22 cellular contexts compared by ENCODE assay signal in genomic region chr2:239903803-239904202, GRCh38.
DNase-seq lines count a peak whose midpoint lies in the region; ATAC-seq and TF ChIP-seq lines count a peak whose summit lies in the region.
"Had no signal": no experiment of that assay in that cellular context is flagged by ENCODE, and none has a peak within 500 bp of the region (broad histone marks: within the 10 kb centered on the region; RNA-seq: fewer than 3 reads in every experiment).

No MANE protein-coding gene starts in this region.

- H3K9me3 ChIP-seq in heart right ventricle: peaks cover 0 to 10% (median 0%) of the 10 kb centered on the region in 11 donors
- peaks cover 0 to 4% of the 10 kb centered on the region in 2 donors for H3K9me3 ChIP-seq in neuronal stem cell (replicated peaks in 1 of 2; ENCODE audit: control insufficient read depth in 2 of 2, insufficient read depth in 1 of 2, low read depth in 1 of 2, low read length in 2 of 2)
- H3K9me3 ChIP-seq in aorta (ENCODE audit: control insufficient read depth, low read length): no peaks in the 10 kb centered on the region
- H3K9me3 ChIP-seq in effector memory CD4-positive, alpha-beta T cell (ENCODE audit: control insufficient read depth, low read length): no peaks in the 10 kb centered on the region

- H3K9ac ChIP-seq in neuronal stem cell (ENCODE audit: low read depth, low read length, poor library complexity): no peak overlapping the region
- H3K9ac ChIP-seq: BLaER1 treated with 17β-estradiol and CSF1 and Interleukin-3, amounts not matched to agents 10 nM and 100 nM; GM23248 had no signal

- H3K9me3 Mint-ChIP-seq in activated T-cell treated with anti-CD3 and anti-CD28 coated beads, Interleukin-2, amount 50 U/mL, for 4 hours: no peaks in the 10 kb centered on the region

- ATAC-seq in Right ventricle myocardium superior (ENCODE audit: poor library complexity) (no peak), heart right ventricle (no peak), aorta (ENCODE audit: low FRiP score) (no peak)
- no peak for ATAC-seq in activated T-cell treated with anti-CD3 and anti-CD28 coated beads, Interleukin-2, amount 50 U/mL, for 4 hours

- H3K4ac ChIP-seq in neuronal stem cell (ENCODE audit: low read length): no peak overlapping the region

- no peaks in the 10 kb centered on the region for H3K79me1 ChIP-seq in neuronal stem cell (ENCODE audit: low read depth, low read length)

- H2BK15ac ChIP-seq in neuronal stem cell (ENCODE audit: low read length): no peak overlapping the region

- H2BK120ac ChIP-seq in neuronal stem cell (ENCODE audit: low read depth, low read length): peak overlapping the region; percentile 82

- no peak overlapping the region for H2BK12ac ChIP-seq in neuronal stem cell (ENCODE audit: low read length)

- H3K18ac ChIP-seq in neuronal stem cell (ENCODE audit: low read length): peak overlapping the region; percentile 41

- H3K36me3 ChIP-seq in heart right ventricle (no peaks in the 10 kb centered on the region), neuronal stem cell (replicated peaks in 1 of 2; ENCODE audit: control insufficient read depth in 2 of 2, insufficient read depth in 2 of 2, low read length in 2 of 2) (no peaks in the 10 kb centered on the region), aorta (ENCODE audit: control insufficient read depth in 1 of 2, insufficient read depth in 2 of 2, low read length in 1 of 2) (no peaks in the 10 kb centered on the region)
- H3K36me3 ChIP-seq in effector memory CD4-positive, alpha-beta T cell (ENCODE audit: control insufficient read depth, insufficient read depth, low read length): no peaks in the 10 kb centered on the region

- H3K14ac ChIP-seq in neuronal stem cell (ENCODE audit: low read length): peak overlapping the region; percentile 85

- no peak overlapping the region for H3K4me3 Mint-ChIP-seq in activated T-cell treated with anti-CD3 and anti-CD28 coated beads, Interleukin-2, amount 50 U/mL, for 4 hours
- H3K4me3 Mint-ChIP-seq: CD4-positive, alpha-beta memory T cell had no signal

- H4K91ac ChIP-seq in neuronal stem cell (ENCODE audit: low read depth, low read length, poor library complexity): no peak overlapping the region

- intact Hi-C loops in Right ventricle myocardium superior (cut with DNase I): no loop called here
- intact Hi-C loops in heart right ventricle (cut with DNase I): no loop called here
- intact Hi-C loops in aorta (cut with DNase I): no loop called here

- H3K4me1 Mint-ChIP-seq in activated T-cell treated with anti-CD3 and anti-CD28 coated beads, Interleukin-2, amount 50 U/mL, for 4 hours (ENCODE audit: low read depth): no peaks in the 10 kb centered on the region
- H3K4me1 Mint-ChIP-seq: CD4-positive, alpha-beta memory T cell had no signal

- H3K4me3 ChIP-seq in heart right ventricle (no peak overlapping the region), neuronal stem cell (ENCODE audit: low read length in 2 of 2) (no peak overlapping the region), aorta (ENCODE audit: low read length in 2 of 2) (no peak overlapping the region)
- no peak overlapping the region for H3K4me3 ChIP-seq in effector memory CD4-positive, alpha-beta T cell (ENCODE audit: insufficient read depth, low read depth, low read length, poor library complexity, severe bottlenecking)
- H3K4me3 ChIP-seq: BLaER1 treated with 17β-estradiol and CSF1 and Interleukin-3, amounts not matched to agents 10 nM and 100 nM; GM23248; PC-9 had no signal

- H3K4me1 ChIP-seq in heart right ventricle (no peaks in the 10 kb centered on the region), neuronal stem cell (ENCODE audit: control insufficient read depth in 2 of 2, insufficient read depth in 1 of 2, low read depth in 1 of 2, low read length in 2 of 2) (peaks cover 0 to 2% of the 10 kb centered on the region in 2 donors), aorta (ENCODE audit: control insufficient read depth in 1 of 2, insufficient read depth in 2 of 2, low read length in 2 of 2) (no peaks in the 10 kb centered on the region)
- no peaks in the 10 kb centered on the region for H3K4me1 ChIP-seq in effector memory CD4-positive, alpha-beta T cell (ENCODE audit: control insufficient read depth, insufficient read depth, low read length, poor library complexity, severe bottlenecking)

- H3K27ac ChIP-seq in heart right ventricle (no peak overlapping the region), neuronal stem cell (replicated peaks; ENCODE audit: low read length) (no peak overlapping the region), aorta (ENCODE audit: low read depth in 1 of 2, low read length in 2 of 2) (no peak overlapping the region)
- H3K27ac ChIP-seq in effector memory CD4-positive, alpha-beta T cell (ENCODE audit: insufficient read depth, low read length, poor library complexity, severe bottlenecking): no peak overlapping the region
- H3K27ac ChIP-seq: BLaER1 treated with 17β-estradiol and CSF1 and Interleukin-3, amounts not matched to agents 10 nM and 100 nM; GM23248; PC-9; RWPE1 had no signal

- no peak overlapping the region for H3K4me2 ChIP-seq in neuronal stem cell (ENCODE audit: insufficient read depth, low read length, poor library complexity, severe bottlenecking)
- H3K4me2 ChIP-seq: PC-9 had no signal

- 85 to 93% methylated on average over 6 of the region's 6 CpGs for WGBS in heart right ventricle, 2 donors
- no CpG with 5 or more reads among the region's 6 CpGs for WGBS in neuronal stem cell (ENCODE audit: extremely low coverage in 2 of 2, insufficient read length in 2 of 2, insufficient replicate concordance in 1 of 2), 2 donors
- 92 to 93% methylated on average over 6 of the region's 6 CpGs for WGBS in aorta, 2 donors

- no peak overlapping the region for H2BK5ac ChIP-seq in neuronal stem cell (ENCODE audit: low read length)

- H3K36me3 Mint-ChIP-seq in activated T-cell treated with anti-CD3 and anti-CD28 coated beads, Interleukin-2, amount 50 U/mL, for 4 hours (ENCODE audit: insufficient read depth): no peaks in the 10 kb centered on the region
- H3K36me3 Mint-ChIP-seq: CD4-positive, alpha-beta memory T cell had no signal

- no peak for TF ChIP-seq CTCF in heart right ventricle (IDR thresholded peaks at IDR 0.05)

- H2AK5ac ChIP-seq in neuronal stem cell (ENCODE audit: low read depth, low read length): no peak overlapping the region

- H2AFZ ChIP-seq in neuronal stem cell (ENCODE audit: low read length): no peak overlapping the region
- H2AFZ ChIP-seq: GM23248, PC-9 had no signal

- H3K27me3 ChIP-seq in heart right ventricle: peaks cover 0 to 8% (median 0%) of the 10 kb centered on the region in 7 donors
- H3K27me3 ChIP-seq in neuronal stem cell (ENCODE audit: control insufficient read depth in 3 of 3, insufficient read depth in 3 of 3, low read depth in 1 of 3, low read length in 3 of 3): peaks cover 0 to 13% (median 0%) of the 10 kb centered on the region in 3 experiments
- H3K27me3 ChIP-seq in aorta (ENCODE audit: control insufficient read depth in 1 of 2, insufficient read depth in 2 of 2, low read length in 1 of 2): no peaks in the 10 kb centered on the region
- no peaks in the 10 kb centered on the region for H3K27me3 ChIP-seq in effector memory CD4-positive, alpha-beta T cell (replicated peaks; ENCODE audit: control insufficient read depth, insufficient read depth, low read length, poor library complexity, severe bottlenecking)
- H3K27me3 ChIP-seq: BLaER1 treated with 17β-estradiol and CSF1 and Interleukin-3, amounts not matched to agents 10 nM and 100 nM had no signal

- no peak overlapping the region for H4K8ac ChIP-seq in neuronal stem cell (ENCODE audit: low read depth, low read length)

- H3K27me3 Mint-ChIP-seq in activated T-cell treated with anti-CD3 and anti-CD28 coated beads, Interleukin-2, amount 50 U/mL, for 4 hours (ENCODE audit: low read depth): peaks cover 4% of the 10 kb centered on the region

- peak; percentile 10 for DNase-seq in Right ventricle myocardium superior
- DNase-seq in heart right ventricle: no peak
- peak; percentile 26 for DNase-seq in ecto neural progenitor cell (ENCODE audit: low spot score)
- DNase-seq in neuronal stem cell (ENCODE audit: low spot score): no peak
- peak; percentile 14 to 37 for DNase-seq in aorta
- DNase-seq in effector memory CD4-positive, alpha-beta T cell: no peak
- DNase-seq in NCI-H2196 (lab: John Stamatoyannopoulos, UW; ENCODE audit: unreplicated experiment): no peak
- DNase-seq in activated T-cell treated with anti-CD3 and anti-CD28 coated beads, Interleukin-2, amount 50 U/mL, for 4 hours: no peak
- DNase-seq: 8988T; CD4-positive, alpha-beta memory T cell; DMS153; GM23248; KG1; NCI-H1092 treated with DMSO at 0.1 percent for 48 hours; NCI-H146; NCI-H2029; NCI-H226; NCI-H510A treated with DMSO at 0.1 percent for 48 hours; NCI-H748 treated with DMSO at 0.1 percent for 48 hours; PC-9 had no signal

- H3K23ac ChIP-seq in neuronal stem cell (ENCODE audit: low read depth, low read length, poor library complexity): no peak overlapping the region

Comparison
In these comparisons a context has a peak if more than half of its experiments do, and no peak if none do; other contexts are left out.
1. DNase-seq: peak in Right ventricle myocardium superior (single experiment), ecto neural progenitor cell (single experiment) and aorta (2 of 2); none in heart right ventricle (0 of 2), neuronal stem cell (single experiment), effector memory CD4-positive, alpha-beta T cell (0 of 3), NCI-H2196 (single experiment) and activated T-cell treated with anti-CD3 and anti-CD28 coated beads, Interleukin-2, amount 50 U/mL, for 4 hours (single experiment).